11 cellular contexts compared by ENCODE assay signal in genomic region chr1:89910780-89911179, GRCh38.
A peak's percentile ranks its signal among the peaks of the same experiment; 100 is the strongest.
DNase-seq lines count a peak whose midpoint lies in the region; ATAC-seq and TF ChIP-seq lines count a peak whose summit lies in the region.
"Had no signal": no experiment of that assay in that cellular context is flagged by ENCODE, and none has a peak within 500 bp of the region (broad histone marks: within the 10 kb centered on the region; RNA-seq: fewer than 3 reads in every experiment).

No MANE protein-coding gene starts in this region.

- peaks cover 41% of the 10 kb centered on the region for H3K4me1 Mint-ChIP-seq in progenitor cell of endocrine pancreas (ENCODE audit: low read depth)

- ATAC-seq in GM21825 (IDR thresholded peaks at IDR 0.05; ENCODE audit: unreplicated experiment) (no peak), GM19035 (IDR thresholded peaks at IDR 0.05; ENCODE audit: unreplicated experiment) (no peak)

- DNase-seq in GM03348 (ENCODE audit: low spot score): peak; percentile 25
- DNase-seq in NCI-H226: peak; percentile 97
- peak; percentile 66 for DNase-seq in fibroblast of gingiva (ENCODE audit: low read depth)
- no peak for DNase-seq in progenitor cell of endocrine pancreas (ENCODE audit: low spot score, unreplicated experiment)
- no peak for DNase-seq in DMS79 treated with DMSO at 0.1 percent for 48 hours (lab: John Stamatoyannopoulos, UW)
- no peak for DNase-seq in mucosa of gallbladder (ENCODE audit: low spot score)
- DNase-seq: dorsolateral prefrontal cortex, NCI-H446 treated with DMSO at 0.1 percent for 48 hours had no signal

- H3K9me3 Mint-ChIP-seq in progenitor cell of endocrine pancreas (ENCODE audit: low read depth): no peaks in the 10 kb centered on the region
- H3K9me3 Mint-ChIP-seq: T-helper 1 cell treated with Interleukin-12 subunit alpha and Interleukin-12 subunit beta and Interleukin-4 antibody, amounts not matched to agents 30 μg/mL and 1 μg/mL, for 36 hours had no signal

- H3K27me3 Mint-ChIP-seq in progenitor cell of endocrine pancreas: no peaks in the 10 kb centered on the region

- H3K36me3 Mint-ChIP-seq in progenitor cell of endocrine pancreas (ENCODE audit: insufficient read depth): peaks cover 2% of the 10 kb centered on the region

- TF ChIP-seq CTCF in progenitor cell of endocrine pancreas (IDR thresholded peaks at IDR 0.05; ENCODE audit: unreplicated experiment): no peak

- H3K4me3 Mint-ChIP-seq in progenitor cell of endocrine pancreas (ENCODE audit: low read depth): no peak overlapping the region
- H3K4me3 Mint-ChIP-seq: T-helper 1 cell treated with Interleukin-12 subunit alpha and Interleukin-12 subunit beta and Interleukin-4 antibody, amounts not matched to agents 30 μg/mL and 1 μg/mL, for 36 hours had no signal

- peak overlapping the region; percentile 89 for H3K27ac Mint-ChIP-seq in progenitor cell of endocrine pancreas
- H3K27ac Mint-ChIP-seq: T-helper 1 cell treated with Interleukin-12 subunit alpha and Interleukin-12 subunit beta and Interleukin-4 antibody, amounts not matched to agents 30 μg/mL and 1 μg/mL, for 36 hours had no signal

Comparison
In these comparisons a context has a peak if more than half of its experiments do, and no peak if none do; other contexts are left out.
1. DNase-seq: peak in GM03348 (single experiment), NCI-H226 (single experiment) and fibroblast of gingiva (single experiment); none in progenitor cell of endocrine pancreas (single experiment), DMS79 treated with DMSO at 0.1 percent for 48 hours (single experiment) and mucosa of gallbladder (single experiment).